In the genomic region with DNA sequence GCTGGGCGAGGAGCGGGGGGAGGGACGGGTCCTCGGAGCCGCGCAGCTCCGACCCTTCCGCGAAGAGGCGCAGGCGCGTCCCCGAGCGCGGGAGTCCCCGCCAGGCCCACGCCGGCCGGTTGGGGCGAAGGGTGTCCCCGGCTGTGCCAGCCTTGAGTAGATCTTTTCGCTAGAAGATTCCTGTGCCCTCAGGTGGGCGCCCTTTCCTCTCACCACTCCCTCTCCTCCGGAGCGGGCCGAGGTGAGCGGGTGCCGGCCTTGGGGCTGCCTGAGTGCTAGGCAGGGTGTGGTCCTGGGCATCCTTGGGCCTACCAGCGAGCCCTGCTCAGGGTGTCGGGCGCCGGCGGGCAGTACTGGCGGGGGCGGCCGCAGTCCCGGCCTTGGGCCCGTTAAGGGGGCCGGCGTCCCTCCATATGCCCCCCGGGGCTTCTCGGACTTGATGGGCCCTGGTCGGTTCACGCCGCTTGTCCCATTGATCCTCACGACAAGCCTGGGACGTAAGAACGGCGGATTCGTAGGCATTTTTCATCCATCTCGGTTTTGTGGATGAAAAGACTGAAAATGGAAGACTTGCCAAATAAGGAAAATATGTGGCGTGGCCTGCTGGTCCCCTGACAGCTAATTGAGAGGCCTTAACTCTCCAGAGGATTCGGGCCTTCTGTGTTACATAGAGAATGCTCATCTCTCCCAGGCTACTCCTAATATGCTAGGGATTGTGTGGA, we compare ENCODE assay signal across 1 cellular context.
TF ChIP-seq lines count a peak whose summit lies in the region.

No MANE protein-coding gene starts in this region.

TF ChIP-seq in HepG2, 621 proteins besides CTCF, POLR2A, EP300 and RAD21 (continued from another document and continues in another):
- TF ChIP-seq, protein P1, sequence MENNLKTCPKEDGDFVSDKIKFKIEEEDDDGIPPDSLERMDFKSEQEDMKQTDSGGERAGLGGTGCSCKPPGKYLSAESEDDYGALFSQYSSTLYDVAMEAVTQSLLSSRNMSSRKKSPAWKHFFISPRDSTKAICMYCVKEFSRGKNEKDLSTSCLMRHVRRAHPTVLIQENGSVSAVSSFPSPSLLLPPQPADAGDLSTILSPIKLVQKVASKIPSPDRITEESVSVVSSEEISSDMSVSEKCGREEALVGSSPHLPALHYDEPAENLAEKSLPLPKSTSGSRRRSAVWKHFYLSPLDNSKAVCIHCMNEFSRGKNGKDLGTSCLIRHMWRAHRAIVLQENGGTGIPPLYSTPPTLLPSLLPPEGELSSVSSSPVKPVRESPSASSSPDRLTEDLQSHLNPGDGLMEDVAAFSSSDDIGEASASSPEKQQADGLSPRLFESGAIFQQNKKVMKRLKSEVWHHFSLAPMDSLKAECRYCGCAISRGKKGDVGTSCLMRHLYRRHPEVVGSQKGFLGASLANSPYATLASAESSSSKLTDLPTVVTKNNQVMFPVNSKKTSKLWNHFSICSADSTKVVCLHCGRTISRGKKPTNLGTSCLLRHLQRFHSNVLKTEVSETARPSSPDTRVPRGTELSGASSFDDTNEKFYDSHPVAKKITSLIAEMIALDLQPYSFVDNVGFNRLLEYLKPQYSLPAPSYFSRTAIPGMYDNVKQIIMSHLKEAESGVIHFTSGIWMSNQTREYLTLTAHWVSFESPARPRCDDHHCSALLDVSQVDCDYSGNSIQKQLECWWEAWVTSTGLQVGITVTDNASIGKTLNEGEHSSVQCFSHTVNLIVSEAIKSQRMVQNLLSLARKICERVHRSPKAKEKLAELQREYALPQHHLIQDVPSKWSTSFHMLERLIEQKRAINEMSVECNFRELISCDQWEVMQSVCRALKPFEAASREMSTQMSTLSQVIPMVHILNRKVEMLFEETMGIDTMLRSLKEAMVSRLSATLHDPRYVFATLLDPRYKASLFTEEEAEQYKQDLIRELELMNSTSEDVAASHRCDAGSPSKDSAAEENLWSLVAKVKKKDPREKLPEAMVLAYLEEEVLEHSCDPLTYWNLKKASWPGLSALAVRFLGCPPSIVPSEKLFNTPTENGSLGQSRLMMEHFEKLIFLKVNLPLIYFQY (CRISPR knock-in tag; IDR thresholded peaks at IDR 0.05; ENCODE audit: borderline replicate concordance): no peak; the same call in 1 of the 2 replicates
- TF ChIP-seq NAIF1 (CRISPR knock-in tag; IDR thresholded peaks at IDR 0.05; ENCODE audit: borderline replicate concordance) (no peak), EHMT2 (IDR thresholded peaks at IDR 0.05; ENCODE audit: borderline replicate concordance, low read depth, low read length) (no peak), ARNT2 (CRISPR knock-in tag; IDR thresholded peaks at IDR 0.05; ENCODE audit: low read depth) (peak; percentile 83; the same call in 1 of the 2 replicates), PCBP1 (IDR thresholded peaks at IDR 0.05; ENCODE audit: borderline replicate concordance, low read depth, low read length) (no peak), NR1H2 (CRISPR knock-in tag; IDR thresholded peaks at IDR 0.05; ENCODE audit: borderline replicate concordance, low read depth) (no peak), BRCA1 (CRISPR knock-in tag; IDR thresholded peaks at IDR 0.05) (no peak), HOXA9 (CRISPR knock-in tag; IDR thresholded peaks at IDR 0.05; ENCODE audit: borderline replicate concordance) (no peak), RORA (CRISPR knock-in tag; IDR thresholded peaks at IDR 0.05) (no peak), GFI1 (CRISPR knock-in tag; IDR thresholded peaks at IDR 0.05; ENCODE audit: borderline replicate concordance) (peak; percentile 35; the same call in 1 of the 2 replicates), ZNF282 (IDR thresholded peaks at IDR 0.05; ENCODE audit: partially characterized antibody) (no peak), YEATS4 (CRISPR knock-in tag; IDR thresholded peaks at IDR 0.05; ENCODE audit: borderline replicate concordance) (peak; percentile 65; the same call in 1 of the 2 replicates), SMYD3 (CRISPR knock-in tag; IDR thresholded peaks at IDR 0.05) (no peak), ZMYM4 (CRISPR knock-in tag; IDR thresholded peaks at IDR 0.05) (no peak), ZNF264 (CRISPR knock-in tag; IDR thresholded peaks at IDR 0.05) (no peak), SRSF9 (IDR thresholded peaks at IDR 0.05; ENCODE audit: borderline replicate concordance, insufficient read depth, low read depth, low read length, poor library complexity, severe bottlenecking) (no peak), ZNF296 (CRISPR knock-in tag; conservative IDR thresholded peaks at IDR 0.05) (no peak), ZNF383 (CRISPR knock-in tag; IDR thresholded peaks at IDR 0.05; ENCODE audit: borderline replicate concordance) (no peak), CEBPG (CRISPR knock-in tag; IDR thresholded peaks at IDR 0.05) (no peak), CC2D1A (CRISPR knock-in tag; IDR thresholded peaks at IDR 0.05) (no peak), ATF7 (IDR thresholded peaks at IDR 0.05) (no peak), ATF7 (CRISPR knock-in tag; IDR thresholded peaks at IDR 0.05) (no peak), TRIM24 (CRISPR knock-in tag; IDR thresholded peaks at IDR 0.05) (no peak), ZNF432 (CRISPR knock-in tag; IDR thresholded peaks at IDR 0.05; ENCODE audit: borderline replicate concordance) (no peak), ZNF234 (CRISPR knock-in tag; conservative IDR thresholded peaks at IDR 0.05) (no peak), XRCC5 (optimal IDR thresholded peaks at IDR 0.05; ENCODE audit: low read length) (no peak), MYNN (CRISPR knock-in tag; IDR thresholded peaks at IDR 0.05; ENCODE audit: low read depth) (no peak), PTBP1 (IDR thresholded peaks at IDR 0.05; ENCODE audit: low read depth, low read length, poor library complexity, severe bottlenecking) (no peak), PAWR (CRISPR knock-in tag; IDR thresholded peaks at IDR 0.05; ENCODE audit: borderline replicate concordance) (no peak), ZFX (CRISPR knock-in tag; IDR thresholded peaks at IDR 0.05; ENCODE audit: low read depth) (peak; percentile 73), DNMT1 (CRISPR knock-in tag; IDR thresholded peaks at IDR 0.05) (no peak), KLF11 (CRISPR knock-in tag; IDR thresholded peaks at IDR 0.05) (no peak), FOXO1 (CRISPR knock-in tag; IDR thresholded peaks at IDR 0.05) (no peak), HMG20A (CRISPR knock-in tag; IDR thresholded peaks at IDR 0.05; ENCODE audit: borderline replicate concordance) (no peak), TGIF2 (CRISPR knock-in tag; IDR thresholded peaks at IDR 0.05) (no peak), CBX1 (IDR thresholded peaks at IDR 0.05; ENCODE audit: low read depth) (no peak)
- TF ChIP-seq, protein P2, sequence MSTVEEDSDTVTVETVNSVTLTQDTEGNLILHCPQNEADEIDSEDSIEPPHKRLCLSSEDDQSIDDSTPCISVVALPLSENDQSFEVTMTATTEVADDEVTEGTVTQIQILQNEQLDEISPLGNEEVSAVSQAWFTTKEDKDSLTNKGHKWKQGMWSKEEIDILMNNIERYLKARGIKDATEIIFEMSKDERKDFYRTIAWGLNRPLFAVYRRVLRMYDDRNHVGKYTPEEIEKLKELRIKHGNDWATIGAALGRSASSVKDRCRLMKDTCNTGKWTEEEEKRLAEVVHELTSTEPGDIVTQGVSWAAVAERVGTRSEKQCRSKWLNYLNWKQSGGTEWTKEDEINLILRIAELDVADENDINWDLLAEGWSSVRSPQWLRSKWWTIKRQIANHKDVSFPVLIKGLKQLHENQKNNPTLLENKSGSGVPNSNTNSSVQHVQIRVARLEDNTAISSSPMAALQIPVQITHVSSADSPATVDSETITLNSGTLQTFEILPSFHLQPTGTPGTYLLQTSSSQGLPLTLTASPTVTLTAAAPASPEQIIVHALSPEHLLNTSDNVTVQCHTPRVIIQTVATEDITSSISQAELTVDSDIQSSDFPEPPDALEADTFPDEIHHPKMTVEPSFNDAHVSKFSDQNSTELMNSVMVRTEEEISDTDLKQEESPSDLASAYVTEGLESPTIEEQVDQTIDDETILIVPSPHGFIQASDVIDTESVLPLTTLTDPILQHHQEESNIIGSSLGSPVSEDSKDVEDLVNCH (CRISPR knock-in tag; IDR thresholded peaks at IDR 0.05): no peak
- TF ChIP-seq, protein P3, sequence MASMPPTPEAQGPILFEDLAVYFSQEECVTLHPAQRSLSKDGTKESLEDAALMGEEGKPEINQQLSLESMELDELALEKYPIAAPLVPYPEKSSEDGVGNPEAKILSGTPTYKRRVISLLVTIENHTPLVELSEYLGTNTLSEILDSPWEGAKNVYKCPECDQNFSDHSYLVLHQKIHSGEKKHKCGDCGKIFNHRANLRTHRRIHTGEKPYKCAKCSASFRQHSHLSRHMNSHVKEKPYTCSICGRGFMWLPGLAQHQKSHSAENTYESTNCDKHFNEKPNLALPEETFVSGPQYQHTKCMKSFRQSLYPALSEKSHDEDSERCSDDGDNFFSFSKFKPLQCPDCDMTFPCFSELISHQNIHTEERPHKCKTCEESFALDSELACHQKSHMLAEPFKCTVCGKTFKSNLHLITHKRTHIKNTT (CRISPR knock-in tag; IDR thresholded peaks at IDR 0.05): no peak
- TF ChIP-seq, protein P4, sequence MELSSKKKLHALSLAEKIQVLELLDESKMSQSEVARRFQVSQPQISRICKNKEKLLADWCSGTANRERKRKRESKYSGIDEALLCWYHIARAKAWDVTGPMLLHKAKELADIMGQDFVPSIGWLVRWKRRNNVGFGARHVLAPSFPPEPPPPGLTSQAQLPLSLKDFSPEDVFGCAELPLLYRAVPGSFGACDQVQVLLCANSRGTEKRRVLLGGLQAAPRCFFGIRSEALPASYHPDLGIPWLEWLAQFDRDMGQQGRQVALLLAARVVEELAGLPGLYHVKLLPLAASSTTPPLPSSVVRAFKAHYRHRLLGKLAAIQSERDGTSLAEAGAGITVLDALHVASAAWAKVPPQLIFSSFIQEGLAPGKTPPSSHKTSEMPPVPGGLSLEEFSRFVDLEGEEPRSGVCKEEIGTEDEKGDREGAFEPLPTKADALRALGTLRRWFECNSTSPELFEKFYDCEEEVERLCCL (CRISPR knock-in tag; IDR thresholded peaks at IDR 0.05; ENCODE audit: borderline replicate concordance): no peak
- TF ChIP-seq, protein P5, sequence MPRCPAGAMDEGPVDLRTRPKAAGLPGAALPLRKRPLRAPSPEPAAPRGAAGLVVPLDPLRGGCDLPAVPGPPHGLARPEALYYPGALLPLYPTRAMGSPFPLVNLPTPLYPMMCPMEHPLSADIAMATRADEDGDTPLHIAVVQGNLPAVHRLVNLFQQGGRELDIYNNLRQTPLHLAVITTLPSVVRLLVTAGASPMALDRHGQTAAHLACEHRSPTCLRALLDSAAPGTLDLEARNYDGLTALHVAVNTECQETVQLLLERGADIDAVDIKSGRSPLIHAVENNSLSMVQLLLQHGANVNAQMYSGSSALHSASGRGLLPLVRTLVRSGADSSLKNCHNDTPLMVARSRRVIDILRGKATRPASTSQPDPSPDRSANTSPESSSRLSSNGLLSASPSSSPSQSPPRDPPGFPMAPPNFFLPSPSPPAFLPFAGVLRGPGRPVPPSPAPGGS (CRISPR knock-in tag; IDR thresholded peaks at IDR 0.05): no peak; the same call in 1 of the 2 replicates
- TF ChIP-seq, protein P6, sequence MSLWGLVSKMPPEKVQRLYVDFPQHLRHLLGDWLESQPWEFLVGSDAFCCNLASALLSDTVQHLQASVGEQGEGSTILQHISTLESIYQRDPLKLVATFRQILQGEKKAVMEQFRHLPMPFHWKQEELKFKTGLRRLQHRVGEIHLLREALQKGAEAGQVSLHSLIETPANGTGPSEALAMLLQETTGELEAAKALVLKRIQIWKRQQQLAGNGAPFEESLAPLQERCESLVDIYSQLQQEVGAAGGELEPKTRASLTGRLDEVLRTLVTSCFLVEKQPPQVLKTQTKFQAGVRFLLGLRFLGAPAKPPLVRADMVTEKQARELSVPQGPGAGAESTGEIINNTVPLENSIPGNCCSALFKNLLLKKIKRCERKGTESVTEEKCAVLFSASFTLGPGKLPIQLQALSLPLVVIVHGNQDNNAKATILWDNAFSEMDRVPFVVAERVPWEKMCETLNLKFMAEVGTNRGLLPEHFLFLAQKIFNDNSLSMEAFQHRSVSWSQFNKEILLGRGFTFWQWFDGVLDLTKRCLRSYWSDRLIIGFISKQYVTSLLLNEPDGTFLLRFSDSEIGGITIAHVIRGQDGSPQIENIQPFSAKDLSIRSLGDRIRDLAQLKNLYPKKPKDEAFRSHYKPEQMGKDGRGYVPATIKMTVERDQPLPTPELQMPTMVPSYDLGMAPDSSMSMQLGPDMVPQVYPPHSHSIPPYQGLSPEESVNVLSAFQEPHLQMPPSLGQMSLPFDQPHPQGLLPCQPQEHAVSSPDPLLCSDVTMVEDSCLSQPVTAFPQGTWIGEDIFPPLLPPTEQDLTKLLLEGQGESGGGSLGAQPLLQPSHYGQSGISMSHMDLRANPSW (CRISPR knock-in tag; IDR thresholded peaks at IDR 0.05; ENCODE audit: borderline replicate concordance): no peak
- TF ChIP-seq, protein P7, sequence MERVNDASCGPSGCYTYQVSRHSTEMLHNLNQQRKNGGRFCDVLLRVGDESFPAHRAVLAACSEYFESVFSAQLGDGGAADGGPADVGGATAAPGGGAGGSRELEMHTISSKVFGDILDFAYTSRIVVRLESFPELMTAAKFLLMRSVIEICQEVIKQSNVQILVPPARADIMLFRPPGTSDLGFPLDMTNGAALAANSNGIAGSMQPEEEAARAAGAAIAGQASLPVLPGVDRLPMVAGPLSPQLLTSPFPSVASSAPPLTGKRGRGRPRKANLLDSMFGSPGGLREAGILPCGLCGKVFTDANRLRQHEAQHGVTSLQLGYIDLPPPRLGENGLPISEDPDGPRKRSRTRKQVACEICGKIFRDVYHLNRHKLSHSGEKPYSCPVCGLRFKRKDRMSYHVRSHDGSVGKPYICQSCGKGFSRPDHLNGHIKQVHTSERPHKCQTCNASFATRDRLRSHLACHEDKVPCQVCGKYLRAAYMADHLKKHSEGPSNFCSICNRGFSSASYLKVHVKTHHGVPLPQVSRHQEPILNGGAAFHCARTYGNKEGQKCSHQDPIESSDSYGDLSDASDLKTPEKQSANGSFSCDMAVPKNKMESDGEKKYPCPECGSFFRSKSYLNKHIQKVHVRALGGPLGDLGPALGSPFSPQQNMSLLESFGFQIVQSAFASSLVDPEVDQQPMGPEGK (CRISPR knock-in tag; IDR thresholded peaks at IDR 0.05): no peak
- TF ChIP-seq, protein P8, sequence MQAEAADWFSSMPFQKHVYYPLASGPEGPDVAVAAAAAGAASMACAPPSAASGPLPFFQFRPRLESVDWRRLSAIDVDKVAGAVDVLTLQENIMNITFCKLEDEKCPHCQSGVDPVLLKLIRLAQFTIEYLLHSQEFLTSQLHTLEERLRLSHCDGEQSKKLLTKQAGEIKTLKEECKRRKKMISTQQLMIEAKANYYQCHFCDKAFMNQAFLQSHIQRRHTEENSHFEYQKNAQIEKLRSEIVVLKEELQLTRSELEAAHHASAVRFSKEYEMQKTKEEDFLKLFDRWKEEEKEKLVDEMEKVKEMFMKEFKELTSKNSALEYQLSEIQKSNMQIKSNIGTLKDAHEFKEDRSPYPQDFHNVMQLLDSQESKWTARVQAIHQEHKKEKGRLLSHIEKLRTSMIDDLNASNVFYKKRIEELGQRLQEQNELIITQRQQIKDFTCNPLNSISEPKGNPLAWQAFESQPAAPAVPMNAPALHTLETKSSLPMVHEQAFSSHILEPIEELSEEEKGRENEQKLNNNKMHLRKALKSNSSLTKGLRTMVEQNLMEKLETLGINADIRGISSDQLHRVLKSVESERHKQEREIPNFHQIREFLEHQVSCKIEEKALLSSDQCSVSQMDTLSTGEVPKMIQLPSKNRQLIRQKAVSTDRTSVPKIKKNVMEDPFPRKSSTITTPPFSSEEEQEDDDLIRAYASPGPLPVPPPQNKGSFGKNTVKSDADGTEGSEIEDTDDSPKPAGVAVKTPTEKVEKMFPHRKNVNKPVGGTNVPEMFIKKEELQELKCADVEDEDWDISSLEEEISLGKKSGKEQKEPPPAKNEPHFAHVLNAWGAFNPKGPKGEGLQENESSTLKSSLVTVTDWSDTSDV (CRISPR knock-in tag; IDR thresholded peaks at IDR 0.05): 0 out of 2 replicates have a peak, but pooled peaks have one; percentile 44
